14 cellular contexts compared by ENCODE assay signal in genomic region chr2:27291865-27292264, GRCh38. TPM values are rescaled to one million over a fixed set of nuclear protein-coding genes. Genes with fewer than 3 reads are reported as not detected.
DNase-seq lines count a peak whose midpoint lies in the region; ATAC-seq and TF ChIP-seq lines count a peak whose summit lies in the region.
"Had no signal": no experiment of that assay in that cellular context is flagged by ENCODE, and none has a peak within 500 bp of the region (broad histone marks: within the 10 kb centered on the region; RNA-seq: fewer than 3 reads in every experiment).

No MANE protein-coding gene starts in this region.

- no peak for ATAC-seq in HG03139 (IDR thresholded peaks at IDR 0.05; ENCODE audit: unreplicated experiment)
- ATAC-seq: mucosa of descending colon had no signal

- H3K27ac ChIP-seq in OCI-LY1 (ENCODE audit: low read depth, low read length, poor library complexity, severe bottlenecking), result no peak overlapping the region

- no peaks in the 10 kb centered on the region for H3K9me3 ChIP-seq in OCI-LY1 (ENCODE audit: low read length)
- H3K9me3 ChIP-seq: mucosa of descending colon had no signal

- TF ChIP-seq CTCF in OCI-LY1 (IDR thresholded peaks at IDR 0.05; ENCODE audit: low read length) (peak; percentile 55), epithelial cell of esophagus (IDR thresholded peaks at IDR 0.05; ENCODE audit: insufficient read depth, low read depth, low read length, missing control alignments) (no peak)

- H3K36me3 ChIP-seq in OCI-LY1 (ENCODE audit: insufficient read depth, low read length), result no peaks in the 10 kb centered on the region

- H3K9ac ChIP-seq in OCI-LY1 (ENCODE audit: low read length), result no peak overlapping the region

- DNase-seq in DMS 273 (lab: John Stamatoyannopoulos, UW; ENCODE audit: unreplicated experiment), result peak; percentile 48
- no peak for DNase-seq in DMS 273 treated with DMSO at 0.1 percent for 48 hours (lab: John Stamatoyannopoulos, UW)
- DNase-seq in epithelial cell of esophagus (ENCODE audit: low read depth), result peak; percentile 36
- DNase-seq in posterior vena cava (ENCODE audit: low spot score), result peak; percentile 4
- no peak for DNase-seq in middle frontal gyrus (ENCODE audit: extremely low spot score, low spot score)
- DNase-seq in glomerular visceral epithelial cell (ENCODE audit: extremely low spot score), result no peak
- DNase-seq: activated CD4-positive, alpha-beta memory T cell treated with anti-CD3 and anti-CD28 coated beads, Interleukin-2, amount 10 ng/mL, durations not matched to agents 7 days and 5 days; activated naive CD4-positive, alpha-beta T cell treated with anti-CD3 and anti-CD28 coated beads, Interleukin-2, amount 50 U/mL, for 16 hours; mucosa of descending colon; NCI-H1436 treated with DMSO at 0.1 percent for 48 hours had no signal

- intact Hi-C loops in posterior vena cava (cut with DNase I), result no loop called here

- H3K4me2 ChIP-seq in OCI-LY1 (ENCODE audit: low read length), result no peak overlapping the region

- no peak overlapping the region for H2AFZ ChIP-seq in OCI-LY1 (ENCODE audit: low read length)

- H3K27me3 ChIP-seq in OCI-LY1 (ENCODE audit: insufficient read depth, low read length), result no peaks in the 10 kb centered on the region

- no peaks in the 10 kb centered on the region for H4K20me1 ChIP-seq in OCI-LY1 (ENCODE audit: insufficient read depth, low read length)

- H3K4me3 ChIP-seq in OCI-LY1 (ENCODE audit: low read depth, low read length, poor library complexity, severe bottlenecking) (no peak overlapping the region), epithelial cell of esophagus (ENCODE audit: low read length) (no peak overlapping the region)
- H3K4me3 ChIP-seq: mucosa of descending colon had no signal

- H3K4me1 ChIP-seq in OCI-LY1 (ENCODE audit: insufficient read depth, low read length, severe bottlenecking), result peaks cover 26% of the 10 kb centered on the region

- H3K9me2 ChIP-seq in OCI-LY1 (ENCODE audit: low read depth, low read length), result no peaks in the 10 kb centered on the region

- H3K79me2 ChIP-seq in OCI-LY1 (ENCODE audit: insufficient read depth, low read length), result no peaks in the 10 kb centered on the region

- no peaks in the 10 kb centered on the region for H3F3A ChIP-seq in OCI-LY1 (ENCODE audit: insufficient read depth, low read length)

RNA-seq across cellular contexts. Expression of gene TRIM54, which starts 9.6 kb away (rescaled TPM):
- total RNA-seq in posterior vena cava, result under 1 TPM; 0.32 to 0.52 TPM
- total RNA-seq: T-helper 1 cell treated with Interleukin-12 subunit alpha and Interleukin-12 subunit beta and Interleukin-4 antibody, amounts not matched to agents 30 ng/mL and 1 ng/mL, for 36 hours had no signal

RNA-seq across cellular contexts. Expression of gene UCN, which starts 16.4 kb away (rescaled TPM):
- 1 to 10 TPM in 1 of 2 donors, under 1 TPM in 1; 0.95 to 1.2 TPM for total RNA-seq in posterior vena cava

RNA-seq across cellular contexts. Expression of gene DNAJC5G, which starts 16.6 kb away (rescaled TPM):
- 1 to 10 TPM in 1 of 2 donors, under 1 TPM in 1; 0.19 to 1.0 TPM for total RNA-seq in posterior vena cava
- total RNA-seq: A172; activated CD4-positive, alpha-beta memory T cell treated with anti-CD3 and anti-CD28 coated beads, Interleukin-2, amount 10 ng/mL, durations not matched to agents 7 days and 5 days; T-helper 1 cell treated with Interleukin-12 subunit alpha and Interleukin-12 subunit beta and Interleukin-4 antibody, amounts not matched to agents 30 ng/mL and 1 ng/mL, for 36 hours had no signal

RNA-seq across cellular contexts. Expression of gene SLC30A3, which starts 29.0 kb away (rescaled TPM):
- total RNA-seq in posterior vena cava, result 1 to 10 TPM in 1 of 2 donors, under 1 TPM in 1; 0.24 to 1.4 TPM

RNA-seq across cellular contexts. Expression of gene MPV17, which starts 31.0 kb away (rescaled TPM):
- 10 to 100 TPM; 59.3 to 69.0 TPM for total RNA-seq in posterior vena cava

Comparison
In these comparisons a context has a peak if more than half of its experiments do, and no peak if none do; other contexts are left out.
1. DNase-seq: peak in DMS 273 (single experiment), epithelial cell of esophagus (single experiment) and posterior vena cava (single experiment); none in DMS 273 treated with DMSO at 0.1 percent for 48 hours (single experiment), middle frontal gyrus (single experiment) and glomerular visceral epithelial cell (single experiment).